26 cellular contexts compared by ENCODE assay signal in genomic region chr1:31860576-31860975, GRCh38. TPM values are rescaled to one million over a fixed set of nuclear protein-coding genes. Genes with fewer than 3 reads are reported as not detected.
"Had no signal": no experiment of that assay in that cellular context is flagged by ENCODE, and none has a peak within 500 bp of the region (broad histone marks: within the 10 kb centered on the region; RNA-seq: fewer than 3 reads in every experiment).

No MANE protein-coding gene starts in this region.

- DNase-seq: activated CD4-positive, alpha-beta T cell treated with anti-CD3 and anti-CD28 coated beads for 4 hours; activated CD4-positive, alpha-beta T cell treated with anti-CD3 and anti-CD28 coated beads, Interleukin-2, amount 50 U/mL, for 4 hours; activated effector memory CD4-positive, alpha-beta T cell treated with anti-CD3 and anti-CD28 coated beads, Interleukin-2, amount 50 U/mL, for 16 hours; activated naive CD4-positive, alpha-beta T cell treated with anti-CD3 and anti-CD28 coated beads for 36 hours; activated naive CD8-positive, alpha-beta T cell treated with anti-CD3 and anti-CD28 coated beads, Interleukin-2, amount 10 ng/mL, durations not matched to agents 7 days and 5 days; activated T-cell treated with anti-CD3 and anti-CD28 coated beads, Interleukin-2, amount 50 U/mL, for 1 hour; dermis blood vessel endothelial cell; effector CD8-positive, alpha-beta T cell; gastrocnemius medialis; left colon; midbrain; naive thymus-derived CD8-positive, alpha-beta T cell; ovary; sigmoid colon; small intestine; stimulated activated naive B cell treated with anti-CD40 and anti-IgM and Interleukin-4, amounts not matched to agents 10 μg/mL and 1 μg/mL and 100 μg/mL, for 72 hours; stomach; T-cell; testis; uterus had no signal

- H3K4me1 Mint-ChIP-seq: activated naive CD8-positive, alpha-beta T cell treated with anti-CD3 and anti-CD28 coated beads, Interleukin-2, amount 10 ng/mL, durations not matched to agents 7 days and 5 days; central memory CD8-positive, alpha-beta T cell; stimulated activated naive B cell treated with anti-CD40 and anti-IgM and Interleukin-4, amounts not matched to agents 10 μg/mL and 1 μg/mL and 100 μg/mL, for 72 hours; T-cell had no signal

- H3K9me3 ChIP-seq: gastrocnemius medialis, ovary, prostate gland, sigmoid colon, stomach, testis, uterus had no signal

- H3K9me3 Mint-ChIP-seq: activated naive CD4-positive, alpha-beta T cell treated with anti-CD3 and anti-CD28 coated beads for 36 hours; activated naive CD8-positive, alpha-beta T cell treated with anti-CD3 and anti-CD28 coated beads, Interleukin-2, amount 10 ng/mL, durations not matched to agents 7 days and 5 days; activated T-helper 1 cell treated with anti-CD3 and anti-CD28 coated beads, Interleukin-12 subunit alpha, Interleukin-12 subunit beta, Interleukin-2, Interleukin-4 antibody, amounts not matched to agents 30 ng/mL and 10 ng/mL and 1 ng/mL, durations not matched to agents 14 hours and 24 hours and 36 hours; central memory CD8-positive, alpha-beta T cell; naive thymus-derived CD8-positive, alpha-beta T cell; stimulated activated naive B cell treated with anti-CD40 and anti-IgM and Interleukin-4, amounts not matched to agents 10 μg/mL and 1 μg/mL and 100 μg/mL, for 72 hours; T-cell; type B pancreatic cell had no signal

- H3K27ac ChIP-seq: gastrocnemius medialis, hepatocyte, ovary, prostate gland, sigmoid colon, stomach, testis, uterus had no signal

- H2AFZ ChIP-seq: hepatocyte had no signal

- H3K79me2 ChIP-seq: hepatocyte had no signal

- H3K36me3 Mint-ChIP-seq: activated naive CD8-positive, alpha-beta T cell treated with anti-CD3 and anti-CD28 coated beads, Interleukin-2, amount 10 ng/mL, durations not matched to agents 7 days and 5 days; naive thymus-derived CD8-positive, alpha-beta T cell; stimulated activated naive B cell treated with anti-CD40 and anti-IgM and Interleukin-4, amounts not matched to agents 10 μg/mL and 1 μg/mL and 100 μg/mL, for 72 hours; T-cell; type B pancreatic cell had no signal

- H3K4me2 ChIP-seq: hepatocyte had no signal

- H3K36me3 ChIP-seq: gastrocnemius medialis, ovary, prostate gland, sigmoid colon, stomach, uterus had no signal

- H3K4me3 Mint-ChIP-seq: activated naive CD4-positive, alpha-beta T cell treated with anti-CD3 and anti-CD28 coated beads for 36 hours; activated naive CD8-positive, alpha-beta T cell treated with anti-CD3 and anti-CD28 coated beads, Interleukin-2, amount 10 ng/mL, durations not matched to agents 7 days and 5 days; activated T-helper 1 cell treated with anti-CD3 and anti-CD28 coated beads, Interleukin-12 subunit alpha, Interleukin-12 subunit beta, Interleukin-2, Interleukin-4 antibody, amounts not matched to agents 30 ng/mL and 10 ng/mL and 1 ng/mL, durations not matched to agents 14 hours and 24 hours and 36 hours; central memory CD8-positive, alpha-beta T cell; naive thymus-derived CD8-positive, alpha-beta T cell; stimulated activated naive B cell treated with anti-CD40 and anti-IgM and Interleukin-4, amounts not matched to agents 10 μg/mL and 1 μg/mL and 100 μg/mL, for 72 hours; T-cell; type B pancreatic cell had no signal

- H3K4me1 ChIP-seq: gastrocnemius medialis, prostate gland, sigmoid colon, stomach, testis, uterus had no signal

- H3K4me3 ChIP-seq: gastrocnemius medialis, hepatocyte, ovary, prostate gland, sigmoid colon, stomach, testis, uterus had no signal

- ATAC-seq: gastrocnemius medialis; left colon; naive thymus-derived CD8-positive, alpha-beta T cell; T-cell had no signal

- H3K27me3 Mint-ChIP-seq: central memory CD8-positive, alpha-beta T cell; naive thymus-derived CD8-positive, alpha-beta T cell; stimulated activated naive B cell treated with anti-CD40 and anti-IgM and Interleukin-4, amounts not matched to agents 10 μg/mL and 1 μg/mL and 100 μg/mL, for 72 hours; T-cell; type B pancreatic cell had no signal

- H3K27me3 ChIP-seq: gastrocnemius medialis, hepatocyte, ovary, sigmoid colon, stomach, testis, uterus had no signal

- H3K27ac Mint-ChIP-seq: activated naive CD4-positive, alpha-beta T cell treated with anti-CD3 and anti-CD28 coated beads for 36 hours; activated naive CD8-positive, alpha-beta T cell treated with anti-CD3 and anti-CD28 coated beads, Interleukin-2, amount 10 ng/mL, durations not matched to agents 7 days and 5 days; activated T-helper 1 cell treated with anti-CD3 and anti-CD28 coated beads, Interleukin-12 subunit alpha, Interleukin-12 subunit beta, Interleukin-2, Interleukin-4 antibody, amounts not matched to agents 30 ng/mL and 10 ng/mL and 1 ng/mL, durations not matched to agents 14 hours and 24 hours and 36 hours; naive thymus-derived CD8-positive, alpha-beta T cell; stimulated activated naive B cell treated with anti-CD40 and anti-IgM and Interleukin-4, amounts not matched to agents 10 μg/mL and 1 μg/mL and 100 μg/mL, for 72 hours; T-cell; type B pancreatic cell had no signal

RNA-seq across cellular contexts. Expression of gene SPOCD1, which starts 44.8 kb away (rescaled TPM):
- total RNA-seq: activated T-helper 1 cell treated with anti-CD3 and anti-CD28 coated beads, Interleukin-12 subunit alpha, Interleukin-12 subunit beta, Interleukin-2, Interleukin-4 antibody, amounts not matched to agents 30 ng/mL and 10 ng/mL and 1 ng/mL, durations not matched to agents 14 hours and 24 hours and 36 hours; gastrocnemius medialis; T-cell; T-helper 2 cell treated with Interferon-gamma antibody and Interleukin-4, amounts not matched to agents 100 ng/mL and 5 ng/mL, for 36 hours had no signal
- polyA plus RNA-seq: naive thymus-derived CD8-positive, alpha-beta T cell had no signal
